Comparison of ENCODE assay signal across 8 cellular contexts in the genomic region with DNA sequence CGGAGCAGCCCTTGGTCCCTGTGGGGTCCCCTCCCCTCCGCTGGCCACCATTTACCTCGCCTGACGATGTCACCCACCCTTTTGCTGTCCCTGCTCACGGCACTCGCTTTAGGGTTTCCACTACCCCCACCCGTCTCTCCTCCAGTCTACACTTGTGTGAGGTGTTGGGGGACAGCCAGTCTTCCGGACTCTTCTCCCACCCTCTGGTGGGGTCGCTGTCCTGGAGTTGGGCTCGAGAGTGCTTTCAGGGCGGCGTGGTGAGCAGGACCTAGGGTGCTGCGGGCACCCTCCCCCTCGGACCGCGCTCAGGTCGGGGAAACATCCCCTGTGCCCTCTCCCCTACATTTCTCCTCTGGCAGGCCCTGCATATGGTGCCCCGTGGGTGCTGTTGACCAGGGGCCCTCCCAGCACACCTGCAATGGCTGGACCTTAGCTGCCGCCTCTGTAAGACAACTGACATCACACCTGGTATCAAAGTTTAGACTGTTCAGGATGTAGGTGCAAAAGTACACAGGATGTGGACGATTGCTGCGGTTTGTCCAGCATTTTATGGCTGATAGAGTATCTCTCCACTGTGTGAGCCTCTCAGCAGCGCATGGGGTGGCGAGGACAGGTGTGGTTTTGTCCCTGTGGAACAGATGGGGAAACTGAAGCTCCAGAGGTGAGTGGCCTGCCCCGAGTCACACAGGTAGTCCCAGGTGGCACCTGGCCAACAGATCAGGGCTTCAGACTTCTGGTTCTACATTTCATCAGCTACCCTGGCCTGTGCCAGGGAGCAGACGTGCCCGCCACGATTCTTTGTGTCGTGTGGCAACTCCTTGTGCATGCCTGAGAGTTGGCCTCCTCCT. TPM values are rescaled to one million over a fixed set of nuclear protein-coding genes. Genes with fewer than 3 reads are reported as not detected.
DNase-seq lines count a peak whose midpoint lies in the region; ATAC-seq, FAIRE-seq and TF ChIP-seq lines count a peak whose summit lies in the region.

No MANE protein-coding gene starts in this region.

- H4K20me1 ChIP-seq in hepatocyte (ENCODE audit: insufficient read depth, poor library complexity, severe bottlenecking): peaks cover 49% of the 10 kb centered on the region

- peak overlapping the region; percentile 92 for H3K4me2 ChIP-seq in hepatocyte

- H2AFZ ChIP-seq in hepatocyte: peak overlapping the region; percentile 60

- peaks cover 66% of the 10 kb centered on the region for H3K79me2 ChIP-seq in hepatocyte

- peaks cover 5% of the 10 kb centered on the region for H3K36me3 ChIP-seq in CD4-positive, CD25-positive, alpha-beta regulatory T cell (ENCODE audit: control insufficient read depth, insufficient read depth, low read length)
- H3K36me3 ChIP-seq in HUES64 (ENCODE audit: insufficient read depth, low read length) (peaks cover 17% of the 10 kb centered on the region), hepatocyte (replicated peaks; ENCODE audit: insufficient read depth, low read depth) (no peaks in the 10 kb centered on the region), small intestine (ENCODE audit: control insufficient read depth in 2 of 2, insufficient read depth in 2 of 2, low read length in 2 of 2) (peaks cover 2 to 3% of the 10 kb centered on the region in 2 donors)

- H3K36me3 Mint-ChIP-seq in CD4-positive, CD25-positive, alpha-beta regulatory T cell: peaks cover 24% of the 10 kb centered on the region
- no peaks in the 10 kb centered on the region for H3K36me3 Mint-ChIP-seq in activated naive CD4-positive, alpha-beta T cell treated with anti-CD3 and anti-CD28 coated beads, Interleukin-2, amount 50 U/mL, for 24 hours

- H3K27ac Mint-ChIP-seq in CD4-positive, CD25-positive, alpha-beta regulatory T cell: peak overlapping the region; percentile 95 to 96 (median 96)
- H3K27ac Mint-ChIP-seq in activated naive CD4-positive, alpha-beta T cell treated with anti-CD3 and anti-CD28 coated beads, Interleukin-2, amount 50 U/mL, for 24 hours: peak overlapping the region; percentile 96

- no peaks in the 10 kb centered on the region for H3K9me3 ChIP-seq in CD4-positive, CD25-positive, alpha-beta regulatory T cell (ENCODE audit: control insufficient read depth in 2 of 2, low read length in 2 of 2)
- H3K9me3 ChIP-seq in HUES64 (ENCODE audit: insufficient read depth, low read depth, low read length) (no peaks in the 10 kb centered on the region), hepatocyte (ENCODE audit: low read depth) (no peaks in the 10 kb centered on the region), small intestine (ENCODE audit: control insufficient read depth, low read depth) (no peaks in the 10 kb centered on the region)

- H3K9me3 Mint-ChIP-seq in CD4-positive, CD25-positive, alpha-beta regulatory T cell: peaks cover 0 to 3% (median 0%) of the 10 kb centered on the region in 7 donors
- no peaks in the 10 kb centered on the region for H3K9me3 Mint-ChIP-seq in activated naive CD4-positive, alpha-beta T cell treated with anti-CD3 and anti-CD28 coated beads, Interleukin-2, amount 50 U/mL, for 24 hours

- peaks cover 67% of the 10 kb centered on the region for H3K4me1 ChIP-seq in CD4-positive, CD25-positive, alpha-beta regulatory T cell (ENCODE audit: control insufficient read depth, insufficient read depth, low read length, poor library complexity, severe bottlenecking)
- H3K4me1 ChIP-seq in HUES64 (ENCODE audit: insufficient read depth, low read length): peaks cover 29% of the 10 kb centered on the region
- H3K4me1 ChIP-seq in hepatocyte (ENCODE audit: insufficient read depth): peaks cover 29% of the 10 kb centered on the region
- peaks cover 12 to 15% of the 10 kb centered on the region in 2 donors for H3K4me1 ChIP-seq in small intestine (ENCODE audit: control insufficient read depth in 2 of 2, insufficient read depth in 1 of 2, low read depth in 1 of 2, low read length in 1 of 2)

- H3K4me3 Mint-ChIP-seq in CD4-positive, CD25-positive, alpha-beta regulatory T cell: peak overlapping the region; percentile 97 to 99 (median 98)
- H3K4me3 Mint-ChIP-seq in activated naive CD4-positive, alpha-beta T cell treated with anti-CD3 and anti-CD28 coated beads, Interleukin-2, amount 50 U/mL, for 24 hours: peak overlapping the region; percentile 93

- no peaks in the 10 kb centered on the region for H3K27me3 ChIP-seq in CD4-positive, CD25-positive, alpha-beta regulatory T cell (ENCODE audit: control insufficient read depth, insufficient read depth, low read length)
- H3K27me3 ChIP-seq in HUES64 (ENCODE audit: insufficient read depth, low read length) (peaks cover 13% of the 10 kb centered on the region), hepatocyte (no peaks in the 10 kb centered on the region), small intestine (ENCODE audit: control insufficient read depth in 2 of 2, insufficient read depth in 2 of 2, low read length in 2 of 2) (no peaks in the 10 kb centered on the region)

- WGBS in HUES64: 47% methylated on average over 25 of the region's 28 CpGs
- 32% methylated on average over 26 of the region's 28 CpGs for WGBS in hepatocyte (ENCODE audit: low lambda C conversion rate, missing lambda C conversion rate)
- WGBS in small intestine, 3 donors: 1 to 7% (median 3%) methylated on average over 28 of the region's 28 CpGs

- TF ChIP-seq CTCF in hepatocyte (IDR thresholded peaks at IDR 0.05; ENCODE audit: poor library complexity): no peak

- H3K9ac ChIP-seq in HUES64 (ENCODE audit: low read depth, low read length): peak overlapping the region; percentile 74

- peak overlapping the region; percentile 91 for H3K4me3 ChIP-seq in CD4-positive, CD25-positive, alpha-beta regulatory T cell (ENCODE audit: low read depth, low read length)
- H3K4me3 ChIP-seq in HUES64 (ENCODE audit: low read length): peak overlapping the region; percentile 76
- peak overlapping the region; percentile 96 for H3K4me3 ChIP-seq in hepatocyte
- H3K4me3 ChIP-seq in small intestine (ENCODE audit: low read depth in 1 of 2, low read length in 2 of 2): peak overlapping the region; percentile 91 to 93

- peak in 2 of 3 donors; percentile 49 to 77 for DNase-seq in CD4-positive, CD25-positive, alpha-beta regulatory T cell
- DNase-seq in hepatocyte (ENCODE audit: low spot score) (peak; percentile 69), small intestine (peak; percentile 97), NCI-H1436 (lab: John Stamatoyannopoulos, UW) (no peak)

- peaks cover 12 to 78% (median 56%) of the 10 kb centered on the region in 4 donors for H3K4me1 Mint-ChIP-seq in CD4-positive, CD25-positive, alpha-beta regulatory T cell
- H3K4me1 Mint-ChIP-seq in activated naive CD4-positive, alpha-beta T cell treated with anti-CD3 and anti-CD28 coated beads, Interleukin-2, amount 50 U/mL, for 24 hours: peaks cover 75% of the 10 kb centered on the region

- H3K9me2 ChIP-seq in hepatocyte (replicated peaks; ENCODE audit: insufficient read depth): no peaks in the 10 kb centered on the region

- ATAC-seq in CD4-positive, CD25-positive, alpha-beta regulatory T cell (ENCODE audit: low read depth in 2 of 2): no peak
- ATAC-seq in HG02840 (IDR thresholded peaks at IDR 0.05; ENCODE audit: low FRiP score, unreplicated experiment) (no peak), HG02852 (IDR thresholded peaks at IDR 0.05; ENCODE audit: unreplicated experiment) (no peak)

- FAIRE-seq in small intestine (lab: Jason Lieb, UNC): no peak

- peaks cover 9% of the 10 kb centered on the region for H3K27me3 Mint-ChIP-seq in CD4-positive, CD25-positive, alpha-beta regulatory T cell
- no peaks in the 10 kb centered on the region for H3K27me3 Mint-ChIP-seq in activated naive CD4-positive, alpha-beta T cell treated with anti-CD3 and anti-CD28 coated beads, Interleukin-2, amount 50 U/mL, for 24 hours

- H3K27ac ChIP-seq in CD4-positive, CD25-positive, alpha-beta regulatory T cell (ENCODE audit: insufficient read depth, low read length, poor library complexity, severe bottlenecking): peak overlapping the region; percentile 80
- H3K27ac ChIP-seq in HUES64 (ENCODE audit: low read depth, low read length) (no peak overlapping the region), hepatocyte (peak overlapping the region; percentile 87), small intestine (ENCODE audit: low read depth in 1 of 2, low read length in 1 of 2) (peak overlapping the region; percentile 93 to 96)

RNA-seq across cellular contexts. Expression of gene GRK2, which starts 1.1 kb away (rescaled TPM):
- 295 TPM for total RNA-seq in CD4-positive, CD25-positive, alpha-beta regulatory T cell
- polyA plus RNA-seq in CD4-positive, CD25-positive, alpha-beta regulatory T cell: 10 to 100 TPM; 13.2 to 27.8 (median 19.3) TPM
- 30.8 TPM for polyA plus RNA-seq in HUES64 (2013, experiment 1 of 2)
- 34.2 TPM for polyA plus RNA-seq in HUES64 (2013, experiment 2 of 2)
- total RNA-seq in hepatocyte: 41.4 and 57.3 TPM in 2 replicates
- 59.6 and 64.1 TPM in 2 replicates for polyA plus RNA-seq in hepatocyte
- 100 to 1,000 TPM in 2 of 3 donors, 10 to 100 TPM in 1; 97.4 to 153 (median 106) TPM for polyA plus RNA-seq in small intestine

RNA-seq across cellular contexts. Expression of gene ANKRD13D, which starts 21.7 kb away (rescaled TPM):
- total RNA-seq in CD4-positive, CD25-positive, alpha-beta regulatory T cell: 158 TPM
- 10 to 100 TPM in 3 of 4 donors, 1 to 10 TPM in 1; 9.5 to 18.9 (median 12.6) TPM for polyA plus RNA-seq in CD4-positive, CD25-positive, alpha-beta regulatory T cell
- polyA plus RNA-seq in HUES64 (2013, experiment 1 of 2): 14.1 TPM
- polyA plus RNA-seq in HUES64 (2013, experiment 2 of 2): 13.9 TPM
- 22.1 and 25.3 TPM in 2 replicates for total RNA-seq in hepatocyte
- 43.9 and 49.5 TPM in 2 replicates for polyA plus RNA-seq in hepatocyte
- 10 to 100 TPM in 2 of 3 donors, 1 to 10 TPM in 1; 7.8 to 24.1 (median 16.2) TPM for polyA plus RNA-seq in small intestine

RNA-seq across cellular contexts. Expression of gene SSH3, which starts 35.9 kb away (rescaled TPM):
- total RNA-seq in CD4-positive, CD25-positive, alpha-beta regulatory T cell: 24.4 TPM
- 1 to 10 TPM; 2.3 to 7.1 (median 3.1) TPM for polyA plus RNA-seq in CD4-positive, CD25-positive, alpha-beta regulatory T cell
- polyA plus RNA-seq in HUES64 (2013, experiment 1 of 2): 13.7 TPM
- polyA plus RNA-seq in HUES64 (2013, experiment 2 of 2): 14.1 TPM
- total RNA-seq in hepatocyte: 27.7 and 29.7 TPM in 2 replicates
- polyA plus RNA-seq in hepatocyte: 49.5 and 66.4 TPM in 2 replicates
- 10 to 100 TPM; 27.5 to 55.2 (median 29.7) TPM for polyA plus RNA-seq in small intestine
